In the genomic region with DNA sequence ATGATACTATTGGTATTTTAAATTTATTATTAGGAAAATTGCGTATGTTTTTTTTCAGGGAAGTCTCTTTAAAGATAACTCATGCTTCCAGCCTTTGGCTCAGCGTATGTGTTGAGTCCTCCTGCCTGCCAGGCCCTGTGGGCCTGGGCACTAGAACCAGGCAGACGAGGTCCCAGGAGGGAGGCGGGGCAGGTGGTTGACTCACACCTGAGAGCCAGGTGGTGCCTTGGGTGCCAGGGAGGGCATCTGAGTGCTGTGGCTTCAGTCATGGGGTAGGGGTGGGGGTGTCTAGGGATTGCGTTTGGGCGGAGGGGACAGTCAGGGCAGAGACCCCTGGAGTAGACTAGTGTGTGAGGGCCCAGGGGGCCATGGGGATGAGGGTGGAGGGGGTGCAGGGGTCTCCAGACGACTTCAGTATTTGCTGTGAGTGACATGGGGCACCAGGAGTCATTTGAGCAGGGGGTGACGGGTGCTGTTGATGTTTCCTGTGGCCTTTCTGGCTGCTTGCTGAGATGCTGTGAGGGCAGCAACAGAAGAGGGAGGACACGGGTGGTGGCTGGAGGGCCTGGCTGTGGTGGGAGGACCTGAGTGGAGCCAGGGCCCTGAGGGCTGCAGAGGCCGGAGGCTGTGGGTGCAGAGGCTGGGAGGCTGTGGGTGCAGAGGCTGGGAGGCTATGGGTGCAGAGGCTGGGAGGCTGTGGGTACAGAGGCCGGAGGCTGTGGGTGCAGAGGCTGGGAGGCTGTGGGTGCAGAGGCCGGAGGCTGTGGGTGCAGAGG, we compare ENCODE assay signal across 15 cellular contexts.
"Had no signal": no experiment of that assay in that cellular context is flagged by ENCODE, and none has a peak within 500 bp of the region (broad histone marks: within the 10 kb centered on the region; RNA-seq: fewer than 3 reads in every experiment).

No MANE protein-coding gene starts in this region.

- H3K27ac ChIP-seq: SK-N-MC, stomach, testis, upper lobe of left lung had no signal

- ATAC-seq: natural killer cell treated with Interleukin-12 subunit alpha and Interleukin-12 subunit beta and Interleukin-15 and Interleukin-18, amount 100 ng/mL, for 72 hours; right cardiac atrium; T-cell had no signal

- H3K9me3 ChIP-seq: esophagus squamous epithelium, stomach, testis, upper lobe of left lung had no signal

- H3K4me1 ChIP-seq: stomach, upper lobe of left lung had no signal

- DNase-seq: activated CD4-positive, alpha-beta T cell treated with anti-CD3 and anti-CD28 coated beads for 1 hour; activated CD8-positive, alpha-beta memory T cell treated with anti-CD3 and anti-CD28 coated beads, Interleukin-2, amount 50 U/mL, for 48 hours; anterior cingulate cortex; esophagus squamous epithelium; hippocampal formation; small intestine; stomach; T-cell; T1000; testis; upper lobe of left lung had no signal

- FAIRE-seq: keratinocyte, small intestine had no signal

- H3K4me3 ChIP-seq: esophagus squamous epithelium, SK-N-MC, stomach, testis, upper lobe of left lung had no signal

- H3K27me3 ChIP-seq: esophagus squamous epithelium, stomach, testis, upper lobe of left lung had no signal
